ENCODE assay signal across 2 cellular contexts in the genomic region with DNA sequence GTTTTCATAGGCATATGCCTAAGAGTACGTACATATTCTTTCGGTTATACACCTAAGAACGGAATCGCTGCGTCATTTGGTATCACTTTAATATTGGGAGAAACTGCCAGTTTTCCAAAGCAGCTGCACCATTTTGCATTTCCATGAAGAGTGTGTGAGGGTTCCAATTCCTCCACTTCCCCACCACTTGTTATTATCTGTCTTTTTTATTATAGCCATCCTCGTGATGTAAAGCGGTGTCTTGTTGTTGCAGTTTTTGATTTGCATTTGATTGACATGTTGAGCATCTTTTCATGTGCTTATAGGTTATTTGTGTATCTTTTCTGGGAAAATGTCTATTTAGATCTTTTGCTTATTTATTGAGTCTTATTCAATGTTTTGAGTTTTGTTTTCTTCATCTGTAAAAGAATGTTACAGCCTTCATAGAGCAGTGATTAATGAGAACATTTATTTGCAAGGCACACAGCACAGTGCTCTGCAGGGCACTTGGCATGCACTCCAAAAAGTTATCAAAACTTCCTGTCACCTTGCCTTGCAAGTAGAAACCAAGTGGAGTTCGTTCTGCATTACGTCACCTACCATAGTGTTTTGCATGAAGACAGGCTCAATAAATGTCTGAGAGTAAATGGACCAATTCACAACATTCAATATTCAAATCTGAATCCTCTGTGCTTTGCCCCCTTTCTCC.
TF ChIP-seq lines count a peak whose summit lies in the region.

No MANE protein-coding gene starts in this region.

TF ChIP-seq in SK-N-SH, 30 proteins besides CTCF, POLR2A, EP300 and RAD21 (continued from another document):
- TF ChIP-seq, protein P1, sequence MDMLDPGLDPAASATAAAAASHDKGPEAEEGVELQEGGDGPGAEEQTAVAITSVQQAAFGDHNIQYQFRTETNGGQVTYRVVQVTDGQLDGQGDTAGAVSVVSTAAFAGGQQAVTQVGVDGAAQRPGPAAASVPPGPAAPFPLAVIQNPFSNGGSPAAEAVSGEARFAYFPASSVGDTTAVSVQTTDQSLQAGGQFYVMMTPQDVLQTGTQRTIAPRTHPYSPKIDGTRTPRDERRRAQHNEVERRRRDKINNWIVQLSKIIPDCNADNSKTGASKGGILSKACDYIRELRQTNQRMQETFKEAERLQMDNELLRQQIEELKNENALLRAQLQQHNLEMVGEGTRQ (IDR thresholded peaks at IDR 0.05; ENCODE audit: borderline replicate concordance, low read depth, low read length): no peak
- TF ChIP-seq RXRA (IDR thresholded peaks at IDR 0.05; ENCODE audit: borderline replicate concordance, low read depth) (no peak), RCOR1 (IDR thresholded peaks at IDR 0.05; ENCODE audit: low read length) (no peak), MXI1 (IDR thresholded peaks at IDR 0.05; ENCODE audit: low read depth, low read length) (no peak)

TF ChIP-seq in SK-N-SH treated with all-trans-retinoic acid at 6 μM for 48 hours, 23 proteins besides CTCF, POLR2A, EP300 and RAD21 (continued from another document):
- TF ChIP-seq, protein P2, sequence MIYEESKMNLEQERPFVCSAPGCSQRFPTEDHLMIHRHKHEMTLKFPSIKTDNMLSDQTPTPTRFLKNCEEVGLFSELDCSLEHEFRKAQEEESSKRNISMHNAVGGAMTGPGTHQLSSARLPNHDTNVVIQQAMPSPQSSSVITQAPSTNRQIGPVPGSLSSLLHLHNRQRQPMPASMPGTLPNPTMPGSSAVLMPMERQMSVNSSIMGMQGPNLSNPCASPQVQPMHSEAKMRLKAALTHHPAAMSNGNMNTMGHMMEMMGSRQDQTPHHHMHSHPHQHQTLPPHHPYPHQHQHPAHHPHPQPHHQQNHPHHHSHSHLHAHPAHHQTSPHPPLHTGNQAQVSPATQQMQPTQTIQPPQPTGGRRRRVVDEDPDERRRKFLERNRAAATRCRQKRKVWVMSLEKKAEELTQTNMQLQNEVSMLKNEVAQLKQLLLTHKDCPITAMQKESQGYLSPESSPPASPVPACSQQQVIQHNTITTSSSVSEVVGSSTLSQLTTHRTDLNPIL (CRISPR knock-in tag; IDR thresholded peaks at IDR 0.05; ENCODE audit: low read depth): no peak
- TF ChIP-seq PPARA (CRISPR knock-in tag; IDR thresholded peaks at IDR 0.05; ENCODE audit: borderline replicate concordance): no peak
- TF ChIP-seq ZNF70 (CRISPR knock-in tag; IDR thresholded peaks at IDR 0.05): no peak
- TF ChIP-seq, protein P3, sequence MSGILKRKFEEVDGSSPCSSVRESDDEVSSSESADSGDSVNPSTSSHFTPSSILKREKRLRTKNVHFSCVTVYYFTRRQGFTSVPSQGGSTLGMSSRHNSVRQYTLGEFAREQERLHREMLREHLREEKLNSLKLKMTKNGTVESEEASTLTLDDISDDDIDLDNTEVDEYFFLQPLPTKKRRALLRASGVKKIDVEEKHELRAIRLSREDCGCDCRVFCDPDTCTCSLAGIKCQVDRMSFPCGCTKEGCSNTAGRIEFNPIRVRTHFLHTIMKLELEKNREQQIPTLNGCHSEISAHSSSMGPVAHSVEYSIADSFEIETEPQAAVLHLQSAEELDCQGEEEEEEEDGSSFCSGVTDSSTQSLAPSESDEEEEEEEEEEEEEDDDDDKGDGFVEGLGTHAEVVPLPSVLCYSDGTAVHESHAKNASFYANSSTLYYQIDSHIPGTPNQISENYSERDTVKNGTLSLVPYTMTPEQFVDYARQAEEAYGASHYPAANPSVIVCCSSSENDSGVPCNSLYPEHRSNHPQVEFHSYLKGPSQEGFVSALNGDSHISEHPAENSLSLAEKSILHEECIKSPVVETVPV (CRISPR knock-in tag; IDR thresholded peaks at IDR 0.05): no peak
- TF ChIP-seq, protein P4, sequence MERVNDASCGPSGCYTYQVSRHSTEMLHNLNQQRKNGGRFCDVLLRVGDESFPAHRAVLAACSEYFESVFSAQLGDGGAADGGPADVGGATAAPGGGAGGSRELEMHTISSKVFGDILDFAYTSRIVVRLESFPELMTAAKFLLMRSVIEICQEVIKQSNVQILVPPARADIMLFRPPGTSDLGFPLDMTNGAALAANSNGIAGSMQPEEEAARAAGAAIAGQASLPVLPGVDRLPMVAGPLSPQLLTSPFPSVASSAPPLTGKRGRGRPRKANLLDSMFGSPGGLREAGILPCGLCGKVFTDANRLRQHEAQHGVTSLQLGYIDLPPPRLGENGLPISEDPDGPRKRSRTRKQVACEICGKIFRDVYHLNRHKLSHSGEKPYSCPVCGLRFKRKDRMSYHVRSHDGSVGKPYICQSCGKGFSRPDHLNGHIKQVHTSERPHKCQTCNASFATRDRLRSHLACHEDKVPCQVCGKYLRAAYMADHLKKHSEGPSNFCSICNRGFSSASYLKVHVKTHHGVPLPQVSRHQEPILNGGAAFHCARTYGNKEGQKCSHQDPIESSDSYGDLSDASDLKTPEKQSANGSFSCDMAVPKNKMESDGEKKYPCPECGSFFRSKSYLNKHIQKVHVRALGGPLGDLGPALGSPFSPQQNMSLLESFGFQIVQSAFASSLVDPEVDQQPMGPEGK (CRISPR knock-in tag; IDR thresholded peaks at IDR 0.05; ENCODE audit: borderline replicate concordance): no peak
- no peak for TF ChIP-seq SNAI2 (CRISPR knock-in tag; IDR thresholded peaks at IDR 0.05)
- no peak for TF ChIP-seq BACH2 (CRISPR knock-in tag; IDR thresholded peaks at IDR 0.05; ENCODE audit: borderline replicate concordance)
